In the genomic region with DNA sequence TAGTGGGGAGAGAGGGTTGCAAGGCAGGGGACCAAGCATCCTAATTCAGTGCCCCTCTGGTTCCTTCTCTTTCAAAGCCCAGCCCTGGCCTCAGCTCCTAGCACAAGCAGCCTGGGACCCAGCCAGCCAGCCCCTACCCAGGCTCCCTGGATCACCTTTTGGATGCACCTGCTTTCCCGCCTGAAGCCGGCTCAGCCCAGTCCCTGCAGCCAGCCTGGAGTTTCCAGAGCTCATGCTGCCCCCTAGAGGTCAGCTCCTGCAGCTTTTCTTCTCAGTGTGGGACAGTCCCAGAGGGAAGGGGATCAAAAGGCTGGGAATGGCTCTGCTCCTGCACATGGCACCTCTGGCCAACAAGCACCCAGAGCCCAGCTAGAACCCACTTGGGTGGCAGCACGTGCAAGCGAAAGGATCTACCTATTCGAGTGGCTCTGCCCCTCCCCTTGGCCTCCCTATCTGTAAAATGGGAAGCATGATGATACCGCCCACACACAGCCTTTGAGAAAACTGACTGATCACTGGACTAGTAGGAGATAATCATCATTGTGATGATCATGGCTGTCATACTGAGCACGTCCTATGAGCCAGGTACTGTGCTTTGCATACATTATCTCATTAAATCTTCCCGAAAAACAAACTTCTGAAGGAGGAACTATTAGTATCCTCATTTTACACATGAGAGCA, we compare ENCODE assay signal across 9 cellular contexts. TPM values are rescaled to one million over a fixed set of nuclear protein-coding genes. Genes with fewer than 3 reads are reported as not detected.
DNase-seq lines count a peak whose midpoint lies in the region; ATAC-seq, FAIRE-seq and TF ChIP-seq lines count a peak whose summit lies in the region.
"Had no signal": no experiment of that assay in that cellular context is flagged by ENCODE, and none has a peak within 500 bp of the region (broad histone marks: within the 10 kb centered on the region; RNA-seq: fewer than 3 reads in every experiment).

No MANE protein-coding gene starts in this region.

- H2AFZ ChIP-seq in K562 (ENCODE audit: low read depth, low read length): no peak overlapping the region

- no peaks in the 10 kb centered on the region for H3K36me3 ChIP-seq in K562 (ENCODE audit: control insufficient read depth, insufficient read depth, low read length)
- H3K36me3 ChIP-seq in iPS DF 6.9 (ENCODE audit: control insufficient read depth, insufficient read depth, low read length): no peaks in the 10 kb centered on the region

- no peaks in the 10 kb centered on the region for H3K79me2 ChIP-seq in K562 (ENCODE audit: control insufficient read depth, insufficient read depth, low read length)

- FAIRE-seq in K562 (lab: Jason Lieb, UNC): peak; percentile 88

- no peaks in the 10 kb centered on the region; the same call in 1 of the 2 replicates for H3K9me3 ChIP-seq in K562 (replicated peaks; ENCODE audit: control insufficient read depth, insufficient read depth, low read depth, low read length)
- H3K9me3 ChIP-seq in iPS DF 6.9 (ENCODE audit: control insufficient read depth, insufficient read depth, low read length): no peaks in the 10 kb centered on the region

- ATAC-seq in GM19463 (IDR thresholded peaks at IDR 0.05; ENCODE audit: unreplicated experiment) (peak; percentile 83), SK-N-SH treated with all-trans-retinoic acid at 6 μM for 48 hours (peak; percentile 98), K562 (peak; percentile 98), HG03025 (IDR thresholded peaks at IDR 0.05; ENCODE audit: low FRiP score, unreplicated experiment) (no peak)

- H3K9me1 ChIP-seq in K562 (ENCODE audit: control insufficient read depth, insufficient read depth, low read length): no peaks in the 10 kb centered on the region

- no TSS peak for BruUV-seq in K562 (replicated peaks; lab: Mats Ljungman, UMichigan)

- 1% methylated on average over 8 of the region's 8 CpGs for WGBS in K562 (ENCODE audit: insufficient coverage, low coverage, missing lambda C conversion rate)
- no CpG with 5 or more reads among the region's 8 CpGs for WGBS in iPS DF 6.9 (ENCODE audit: insufficient coverage, insufficient read length)

- intact Hi-C loops in K562 (cut with micrococcal nuclease): loop anchor here (1.0 to 10.0 kb wide), 4 partner anchors 33 to 482 kb away; a partner anchor contains a TSS

- in situ Hi-C loops in K562 (cut with MboI): loop anchor here (10.0 kb wide), 1 partner anchor 479 kb away; no protein-coding TSS in a partner anchor

- CTCF ChIA-PET in K562 (lab: Yijun Ruan, JAX; ENCODE audit: low intra/inter-chr PET ratio): interaction anchor here (2.8 kb wide), 1 partner anchor 84 kb away, joined by 36 read pairs; no protein-coding TSS in a partner anchor

- H3K27me3 ChIP-seq in K562 (ENCODE audit: control insufficient read depth in 2 of 2, insufficient read depth in 2 of 2, low read length in 2 of 2) (peaks cover 9 to 45% of the 10 kb centered on the region in 2 experiments; a peak in 4 of 5 replicates), iPS DF 6.9 (ENCODE audit: control insufficient read depth, insufficient read depth, low read length) (no peaks in the 10 kb centered on the region)

- peak; percentile 79 to 92 for TF ChIP-seq RAD21 in K562 (CRISPR knock-in tag; conservative IDR thresholded peaks at IDR 0.05 in 1 of 2, IDR thresholded peaks at IDR 0.05 in 1 of 2)

- no peak overlapping the region for H3K4me2 ChIP-seq in K562 (ENCODE audit: insufficient read depth, low read length)

- H3K27ac ChIP-seq in K562 (ENCODE audit: extremely low read depth, low read depth, low read length) (no peak overlapping the region), iPS DF 6.9 (ENCODE audit: low read length) (no peak overlapping the region)

- peak; percentile 81 to 91 (median 89) for TF ChIP-seq CTCF in K562 (IDR thresholded peaks at IDR 0.05 in 2 of 3, conservative IDR thresholded peaks at IDR 0.05 in 1 of 3; ENCODE audit: insufficient read depth in 2 of 3, low read depth in 1 of 3, low read length in 3 of 3)

- no peaks in the 10 kb centered on the region; the same call in none of the 2 replicates for H4K20me1 ChIP-seq in K562 (replicated peaks; ENCODE audit: control insufficient read depth, insufficient read depth, low read length)

- no peak overlapping the region for H3K9ac ChIP-seq in K562 (ENCODE audit: insufficient read depth in 1 of 2, low read depth in 2 of 2, low read length in 2 of 2)

- H3K4me3 ChIP-seq in K562 (no peak overlapping the region), iPS DF 6.9 (ENCODE audit: low read length) (no peak overlapping the region)

- DNase-seq in DMS 273 (lab: John Stamatoyannopoulos, UW; ENCODE audit: unreplicated experiment) (peak; percentile 87), HUDEP-2 (lab: John Stamatoyannopoulos, UW; ENCODE audit: unreplicated experiment in 76 of 76) (peak in 47 of 76 experiments; percentile 3 to 63 (median 31)), K562 (ENCODE audit: extremely low read depth in 1 of 4, low spot score in 3 of 4) (peak; percentile 54 to 74 (median 69)), iPS DF 6.9 (ENCODE audit: low read depth, low spot score) (peak; percentile 78)
- peak; percentile 15 for DNase-seq in stimulated activated CD4-positive, alpha-beta T cell treated with anti-CD3 and anti-CD28 coated beads, Interleukin-12 subunit alpha, Interleukin-12 subunit beta, amount 100 ng/mL, for 4 hours

- POLR2A ChIA-PET in K562 (lab: Yijun Ruan, JAX): no interaction called here

- H3K4me1 ChIP-seq in K562 (replicated peaks in 1 of 2; ENCODE audit: control insufficient read depth in 2 of 2, insufficient read depth in 2 of 2, low read length in 2 of 2): no peaks in the 10 kb centered on the region
- H3K4me1 ChIP-seq in iPS DF 6.9 (ENCODE audit: control insufficient read depth, insufficient read depth, low read length): no peaks in the 10 kb centered on the region

- no peak for TF ChIP-seq EP300 in K562 (IDR thresholded peaks at IDR 0.05; ENCODE audit: low read length)

- no peak for TF ChIP-seq POLR2A in K562 (conservative IDR thresholded peaks at IDR 0.05)

TF ChIP-seq in SK-N-SH treated with all-trans-retinoic acid at 6 μM for 48 hours, 23 proteins besides CTCF, POLR2A, EP300 and RAD21 (continues in another document):
- TF ChIP-seq ZNF70 (CRISPR knock-in tag; IDR thresholded peaks at IDR 0.05) (no peak), ZC3H10 (CRISPR knock-in tag; IDR thresholded peaks at IDR 0.05) (no peak), ZFP30 (CRISPR knock-in tag; IDR thresholded peaks at IDR 0.05) (no peak)

TF ChIP-seq in K562, 482 proteins besides CTCF, POLR2A, EP300 and RAD21 (continues in another document):
- TF ChIP-seq, protein P1, sequence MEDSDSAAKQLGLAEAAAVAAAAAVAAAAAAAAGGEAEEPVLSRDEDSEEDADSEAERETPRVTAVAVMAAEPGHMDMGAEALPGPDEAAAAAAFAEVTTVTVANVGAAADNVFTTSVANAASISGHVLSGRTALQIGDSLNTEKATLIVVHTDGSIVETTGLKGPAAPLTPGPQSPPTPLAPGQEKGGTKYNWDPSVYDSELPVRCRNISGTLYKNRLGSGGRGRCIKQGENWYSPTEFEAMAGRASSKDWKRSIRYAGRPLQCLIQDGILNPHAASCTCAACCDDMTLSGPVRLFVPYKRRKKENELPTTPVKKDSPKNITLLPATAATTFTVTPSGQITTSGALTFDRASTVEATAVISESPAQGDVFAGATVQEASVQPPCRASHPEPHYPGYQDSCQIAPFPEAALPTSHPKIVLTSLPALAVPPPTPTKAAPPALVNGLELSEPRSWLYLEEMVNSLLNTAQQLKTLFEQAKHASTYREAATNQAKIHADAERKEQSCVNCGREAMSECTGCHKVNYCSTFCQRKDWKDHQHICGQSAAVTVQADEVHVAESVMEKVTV (CRISPR knock-in tag; IDR thresholded peaks at IDR 0.05): peak; percentile 69
- no peak for TF ChIP-seq ZC3H8 (IDR thresholded peaks at IDR 0.05)
- TF ChIP-seq THRAP3 (IDR thresholded peaks at IDR 0.05; ENCODE audit: borderline replicate concordance): no peak
- no peak for TF ChIP-seq PHB (CRISPR knock-in tag; IDR thresholded peaks at IDR 0.05)
- TF ChIP-seq FUS (optimal IDR thresholded peaks at IDR 0.05; ENCODE audit: low read depth, low read length): no peak
- TF ChIP-seq, protein P2, sequence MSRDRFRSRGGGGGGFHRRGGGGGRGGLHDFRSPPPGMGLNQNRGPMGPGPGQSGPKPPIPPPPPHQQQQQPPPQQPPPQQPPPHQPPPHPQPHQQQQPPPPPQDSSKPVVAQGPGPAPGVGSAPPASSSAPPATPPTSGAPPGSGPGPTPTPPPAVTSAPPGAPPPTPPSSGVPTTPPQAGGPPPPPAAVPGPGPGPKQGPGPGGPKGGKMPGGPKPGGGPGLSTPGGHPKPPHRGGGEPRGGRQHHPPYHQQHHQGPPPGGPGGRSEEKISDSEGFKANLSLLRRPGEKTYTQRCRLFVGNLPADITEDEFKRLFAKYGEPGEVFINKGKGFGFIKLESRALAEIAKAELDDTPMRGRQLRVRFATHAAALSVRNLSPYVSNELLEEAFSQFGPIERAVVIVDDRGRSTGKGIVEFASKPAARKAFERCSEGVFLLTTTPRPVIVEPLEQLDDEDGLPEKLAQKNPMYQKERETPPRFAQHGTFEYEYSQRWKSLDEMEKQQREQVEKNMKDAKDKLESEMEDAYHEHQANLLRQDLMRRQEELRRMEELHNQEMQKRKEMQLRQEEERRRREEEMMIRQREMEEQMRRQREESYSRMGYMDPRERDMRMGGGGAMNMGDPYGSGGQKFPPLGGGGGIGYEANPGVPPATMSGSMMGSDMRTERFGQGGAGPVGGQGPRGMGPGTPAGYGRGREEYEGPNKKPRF (IDR thresholded peaks at IDR 0.05; ENCODE audit: low read depth, low read length): no peak
- TF ChIP-seq SP1 (CRISPR knock-in tag; IDR thresholded peaks at IDR 0.05): peak; percentile 44; the same call in 1 of the 2 replicates
- TF ChIP-seq POLR3A (IDR thresholded peaks at IDR 0.05; ENCODE audit: borderline replicate concordance, extremely low read depth, insufficient read depth, insufficient read length): no peak
- no peak for TF ChIP-seq RBM25 (IDR thresholded peaks at IDR 0.05; ENCODE audit: low read depth, low read length, severe bottlenecking)

RNA-seq across cellular contexts. Expression of a gene that starts 48.6 kb away (rescaled TPM):
- total RNA-seq in K562 (2011; cell fraction: chromatin; rRNA removed; ENCODE audit: low replicate concordance): 0.30 TPM in 1 of 2 replicates, not detected in the other
- 0.67 TPM in 1 of 2 replicates, not detected in the other for total RNA-seq in K562 (2011; cell fraction: nucleolus; rRNA removed)
- 0.22 and 1.2 TPM in 2 replicates for total RNA-seq in K562 (2011; cell fraction: nucleoplasm; rRNA removed)
- total RNA-seq in K562 (2014; rRNA removed): 1.8 and 2.9 TPM in 2 replicates
- 4.3 and 5.3 TPM in 2 replicates for total RNA-seq in K562 (2014; rRNA removed; fragmentation: Illumina TruSeq; extraction: Trizol)
- 2.6 and 4.0 TPM in 2 replicates for total RNA-seq in K562 (2015; rRNA removed; fragmentation: Illumina TruSeq; extraction: Trizol)
- total RNA-seq in K562 (2021): 1.9 and 2.4 TPM in 2 replicates
- polyA plus RNA-seq in K562 (2011; rRNA removed): 0.03 and 1.5 TPM in 2 replicates
- 0.18 TPM in 1 of 2 replicates, not detected in the other for polyA plus RNA-seq in K562 (2011; cell fraction: cytosol; rRNA removed)
- polyA plus RNA-seq in K562 (2011; cell fraction: nucleus; rRNA removed): 0.57 TPM in 1 of 2 replicates, not detected in the other
- polyA plus RNA-seq in K562 (2012): 3.5 and 4.1 TPM in 2 replicates
- 5.0 and 5.4 TPM in 2 replicates for polyA plus RNA-seq in K562 (2014; fragmentation: Illumina TruSeq; extraction: Trizol)
- polyA plus RNA-seq in K562 (2014; fragmentation: Nextera tagmentation; extraction: Ambion mirVana): 1 to 10 TPM; 6.5 to 7.6 TPM
- 4.9 and 5.4 TPM in 2 replicates for polyA plus RNA-seq in K562 (2014; rRNA removed)
- not detected in 2 replicates for polyA minus RNA-seq in K562 (2011; rRNA and poly(A)+ RNA removed)
- polyA minus RNA-seq in K562 (2011; cell fraction: cytosol; rRNA and poly(A)+ RNA removed): not detected in 2 replicates
- polyA minus RNA-seq in K562 (2011; cell fraction: nucleus; rRNA and poly(A)+ RNA removed): 0.40 TPM in 1 of 2 replicates, not detected in the other
- total RNA-seq: urinary bladder had no signal

Comparison
In these comparisons a context has a peak if more than half of its experiments do, and no peak if none do; other contexts are left out.
1. DNase-seq: peak in every context shown above with its lines; median percentile 87 in DMS 273; 78 in iPS DF 6.9; 69 in K562; 31 in HUDEP-2; 15 in stimulated activated CD4-positive, alpha-beta T cell treated with anti-CD3 and anti-CD28 coated beads, Interleukin-12 subunit alpha, Interleukin-12 subunit beta, amount 100 ng/mL, for 4 hours.